In the genomic region with DNA sequence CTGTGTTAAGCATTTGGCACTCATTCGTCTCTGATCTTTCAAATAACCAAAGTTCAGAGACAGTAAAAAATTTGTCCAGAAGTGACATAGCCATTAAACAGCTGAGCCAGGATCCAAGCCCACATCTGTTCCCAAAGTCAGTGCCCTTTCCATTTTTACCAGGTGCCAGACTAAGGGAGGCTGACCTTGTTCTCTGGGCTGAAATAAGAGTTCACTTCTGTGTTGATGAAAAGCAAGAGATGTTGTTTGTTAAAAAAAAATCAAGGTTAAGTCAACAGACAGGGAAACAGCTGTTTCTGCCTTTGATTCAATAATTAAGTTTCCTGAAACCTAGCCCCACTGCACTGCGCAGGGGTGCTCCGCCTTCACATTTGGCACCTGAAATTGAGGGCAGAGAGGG, we compare ENCODE assay signal across 18 cellular contexts.
"Had no signal": no experiment of that assay in that cellular context is flagged by ENCODE, and none has a peak within 500 bp of the region (broad histone marks: within the 10 kb centered on the region; RNA-seq: fewer than 3 reads in every experiment).

No MANE protein-coding gene starts in this region.

- H3K4me3 ChIP-seq: coronary artery, left lung, upper lobe of right lung had no signal

- ATAC-seq: activated CD8-positive, alpha-beta memory T cell treated with anti-CD3 and anti-CD28 coated beads, Interleukin-2, amount 10 ng/mL, durations not matched to agents 7 days and 5 days; activated CD8-positive, alpha-beta T cell treated with anti-CD3 and anti-CD28 coated beads for 36 hours; left lung; natural killer cell; upper lobe of right lung had no signal

- H3K4me1 ChIP-seq: upper lobe of right lung had no signal

- H3K36me3 ChIP-seq: left lung, upper lobe of right lung had no signal

- H3K27ac ChIP-seq: coronary artery, epithelial cell of prostate, left lung, upper lobe of right lung, WERI-Rb-1 had no signal

- DNase-seq: activated CD4-positive, alpha-beta T cell treated with anti-CD3 and anti-CD28 coated beads, Interleukin-2, amount 10 ng/mL, durations not matched to agents 7 days and 5 days; activated CD4-positive, CD25-positive, alpha-beta regulatory T cell treated with anti-CD3 and anti-CD28 coated beads, Interleukin-2, amount 50 U/mL, for 72 hours; activated CD8-positive, alpha-beta memory T cell treated with anti-CD3 and anti-CD28 coated beads, Interleukin-2, amount 10 ng/mL, durations not matched to agents 7 days and 5 days; activated CD8-positive, alpha-beta T cell treated with anti-CD3 and anti-CD28 coated beads for 36 hours; activated effector memory CD4-positive, alpha-beta T cell treated with anti-CD3 and anti-CD28 coated beads, Interleukin-2, amount 50 U/mL, for 16 hours; activated naive CD4-positive, alpha-beta T cell treated with anti-CD3 and anti-CD28 coated beads, Interleukin-2, amount 10 ng/mL, durations not matched to agents 7 days and 5 days; activated T-cell treated with anti-CD3 and anti-CD28 coated beads for 4 hours; amygdala; cerebellar nuclear complex; foreskin fibroblast; left lung; natural killer cell; stimulated activated CD4-positive, alpha-beta T cell treated with anti-CD3 and anti-CD28 coated beads, Interleukin-4, amount 100 ng/mL, for 24 hours; stimulated activated naive CD4-positive, alpha-beta T cell treated with Interleukin-2 at 50 U/mL for 16 hours; upper lobe of right lung; WERI-Rb-1 had no signal

- H3K27me3 ChIP-seq: left lung, upper lobe of right lung had no signal

- H3K9me3 ChIP-seq: left lung, upper lobe of right lung had no signal
